In genomic region chr1:37513795-37514349, GRCh38 we compare ENCODE assay signal across 8 cellular contexts. TPM values are rescaled to one million over a fixed set of nuclear protein-coding genes. Genes with fewer than 3 reads are reported as not detected.
DNase-seq lines count a peak whose midpoint lies in the region; ATAC-seq, FAIRE-seq and TF ChIP-seq lines count a peak whose summit lies in the region.

No MANE protein-coding gene starts in this region.

- TF ChIP-seq CTCF in IMR-90 (conservative IDR thresholded peaks at IDR 0.05; ENCODE audit: low read depth, low read length) (no peak), body of pancreas (IDR thresholded peaks at IDR 0.05) (no peak), keratinocyte (optimal IDR thresholded peaks at IDR 0.05 in 1 of 3, IDR thresholded peaks at IDR 0.05 in 1 of 3, conservative IDR thresholded peaks at IDR 0.05 in 1 of 3; ENCODE audit: extremely low read depth in 1 of 3, insufficient read depth in 2 of 3, low read length in 3 of 3) (peak in 1 of 3 experiments; percentile 5)

- H3K4me1 ChIP-seq in IMR-90 (ENCODE audit: control insufficient read depth, insufficient read depth, low read length) (peaks cover 2% of the 10 kb centered on the region; the same call in 1 of the 2 replicates), body of pancreas (peaks cover 21% of the 10 kb centered on the region), keratinocyte (ENCODE audit: control insufficient read depth, extremely low read depth, insufficient read depth, low read length) (peaks cover 13% of the 10 kb centered on the region)

- H3K4ac ChIP-seq in IMR-90 (ENCODE audit: low read depth, low read length): peak overlapping the region; percentile 15

- H3K4me3 Mint-ChIP-seq in T-helper 1 cell treated with Interleukin-12 subunit alpha and Interleukin-12 subunit beta and Interleukin-4 antibody, amounts not matched to agents 30 μg/mL and 1 μg/mL, for 36 hours: peak overlapping the region; percentile 96

- H3K79me2 ChIP-seq in keratinocyte (ENCODE audit: control insufficient read depth, insufficient read depth, low read length): peaks cover 25% of the 10 kb centered on the region

- H3K9me1 ChIP-seq in IMR-90 (ENCODE audit: insufficient read depth, low read length) (no peaks in the 10 kb centered on the region; the same call in 1 of the 2 replicates), keratinocyte (ENCODE audit: control insufficient read depth, extremely low read depth, insufficient read depth, low read length) (no peaks in the 10 kb centered on the region)

- H4K5ac ChIP-seq in IMR-90 (ENCODE audit: low read depth, low read length): no peak overlapping the region

- peak overlapping the region; percentile 71 for H3K4me3 ChIP-seq in IMR-90 (ENCODE audit: insufficient read depth, low read depth, low read length)
- H3K4me3 ChIP-seq in body of pancreas: peak overlapping the region; percentile 98 to 99
- peak overlapping the region; percentile 68 to 87 (median 85) for H3K4me3 ChIP-seq in keratinocyte (ENCODE audit: control insufficient read depth in 2 of 3, extremely low read depth in 1 of 3, insufficient read depth in 2 of 3, low read depth in 1 of 3, low read length in 3 of 3)

- no peak for TF ChIP-seq POLR2A in IMR-90 (IDR thresholded peaks at IDR 0.05; ENCODE audit: low read depth, low read length)
- no peak for TF ChIP-seq POLR2A in body of pancreas (IDR thresholded peaks at IDR 0.05)

- peak overlapping the region; percentile 85 for H3K27ac Mint-ChIP-seq in T-helper 1 cell treated with Interleukin-12 subunit alpha and Interleukin-12 subunit beta and Interleukin-4 antibody, amounts not matched to agents 30 μg/mL and 1 μg/mL, for 36 hours

- H2AK5ac ChIP-seq in IMR-90 (ENCODE audit: low read depth, low read length): 0 out of 2 replicates have a peak overlapping the region, but pooled peaks have one; percentile 47

- intact Hi-C loops in Right ventricle myocardium superior (cut with DNase I): no loop called here
- intact Hi-C loops in Right ventricle myocardium inferior (cut with DNase I): loop anchor here (5.0 kb wide), 1 partner anchor 38 kb away; the partner anchor contains the start of gene SNIP1
- intact Hi-C loops in IMR-90 (cut with micrococcal nuclease): loop anchor here (2.0 kb wide), 3 partner anchors 21 to 169 kb away; no protein-coding TSS in a partner anchor
- intact Hi-C loops in body of pancreas (cut with DNase I): no loop called here

- H2AFZ ChIP-seq in IMR-90 (replicated peaks; ENCODE audit: low read length, poor library complexity) (peak overlapping the region; percentile 99), keratinocyte (ENCODE audit: control insufficient read depth, low read length) (peak overlapping the region; percentile 27)

- H2BK5ac ChIP-seq in IMR-90 (ENCODE audit: low read depth, low read length, poor library complexity, severe bottlenecking): no peak overlapping the region

- H4K20me1 ChIP-seq in IMR-90 (ENCODE audit: insufficient read depth, low read length) (peaks cover 8% of the 10 kb centered on the region; the same call in 1 of the 2 replicates), keratinocyte (ENCODE audit: control insufficient read depth, extremely low read depth, insufficient read depth, low read length) (no peaks in the 10 kb centered on the region)

- H2BK20ac ChIP-seq in IMR-90 (ENCODE audit: low read depth, low read length): no peak overlapping the region

- CTCF ChIA-PET in IMR-90 (lab: Yijun Ruan, JAX): interaction anchor here (0.6 to 1.5 kb wide), 6 partner anchors 11 to 1331 kb away, joined by 3 to 10 read pairs (median 6); no protein-coding TSS in a partner anchor

- H4K8ac ChIP-seq in IMR-90 (ENCODE audit: low read depth in 2 of 2, low read length in 2 of 2): no peak overlapping the region; a peak in 1 of 4 replicates

- H3K56ac ChIP-seq in IMR-90 (ENCODE audit: extremely low read depth, insufficient read depth, low read length): 0 out of 2 replicates have a peak overlapping the region, but pooled peaks have one; percentile 4

- peak overlapping the region; percentile 80 for H3K27ac ChIP-seq in IMR-90 (ENCODE audit: insufficient read depth, low read length)
- peak overlapping the region; percentile 72 to 99 (median 95) for H3K27ac ChIP-seq in body of pancreas
- H3K27ac ChIP-seq in keratinocyte (ENCODE audit: control insufficient read depth, insufficient read depth, low read length): peak overlapping the region; percentile 53

- H3K36me3 Mint-ChIP-seq in T-helper 1 cell treated with Interleukin-12 subunit alpha and Interleukin-12 subunit beta and Interleukin-4 antibody, amounts not matched to agents 30 μg/mL and 1 μg/mL, for 36 hours (ENCODE audit: low read depth): peaks cover 18% of the 10 kb centered on the region

- POLR2A ChIA-PET in IMR-90 (lab: Charles Lee; ENCODE audit: unreplicated experiment): no interaction called here

- no peaks in the 10 kb centered on the region for H3K27me3 Mint-ChIP-seq in T-helper 1 cell treated with Interleukin-12 subunit alpha and Interleukin-12 subunit beta and Interleukin-4 antibody, amounts not matched to agents 30 μg/mL and 1 μg/mL, for 36 hours (ENCODE audit: low read depth)

- FAIRE-seq in keratinocyte (lab: Jason Lieb, UNC): no peak

- H3K9me3 ChIP-seq in IMR-90 (ENCODE audit: control insufficient read depth, insufficient read depth, low read length) (no peaks in the 10 kb centered on the region), body of pancreas (no peaks in the 10 kb centered on the region), keratinocyte (ENCODE audit: control insufficient read depth, low read depth, low read length) (no peaks in the 10 kb centered on the region)

- no peak overlapping the region for H2BK15ac ChIP-seq in IMR-90 (ENCODE audit: low read depth, low read length)

- H3K79me1 ChIP-seq in IMR-90 (ENCODE audit: low read depth in 1 of 2, low read length in 2 of 2): peaks cover 15 to 25% of the 10 kb centered on the region in 2 experiments

- H3K4me1 Mint-ChIP-seq in T-helper 1 cell treated with Interleukin-12 subunit alpha and Interleukin-12 subunit beta and Interleukin-4 antibody, amounts not matched to agents 30 μg/mL and 1 μg/mL, for 36 hours (ENCODE audit: low read depth): peaks cover 35% of the 10 kb centered on the region

- H3K14ac ChIP-seq in IMR-90 (replicated peaks; ENCODE audit: low read depth, low read length): peak overlapping the region; percentile 54; the same call in 1 of the 2 replicates

- H2BK120ac ChIP-seq in IMR-90 (ENCODE audit: low read depth, low read length): no peak overlapping the region

- peak overlapping the region; percentile 63 for H3K9ac ChIP-seq in IMR-90 (ENCODE audit: low read depth, low read length)
- H3K9ac ChIP-seq in keratinocyte (ENCODE audit: control insufficient read depth, extremely low read depth, insufficient read depth, low read length): peak overlapping the region; percentile 89

- H3K18ac ChIP-seq in IMR-90 (ENCODE audit: low read depth, low read length): no peak overlapping the region

- in situ Hi-C loops in IMR-90 (cut with MboI; ENCODE audit: low sequenced_read_pairs): no loop called here

- TF ChIP-seq RAD21 in IMR-90 (IDR thresholded peaks at IDR 0.05; ENCODE audit: low read length): no peak

- no peaks in the 10 kb centered on the region for H3K9me3 Mint-ChIP-seq in T-helper 1 cell treated with Interleukin-12 subunit alpha and Interleukin-12 subunit beta and Interleukin-4 antibody, amounts not matched to agents 30 μg/mL and 1 μg/mL, for 36 hours

- 0% methylated on average over 10 of the region's 26 CpGs; no CpG with 5 or more reads in 1 of the 2 experiments for WGBS in IMR-90 (ENCODE audit: extremely low coverage in 2 of 2, insufficient read length in 1 of 2), 2 experiments
- 2 to 3% methylated on average over 14 to 26 of the region's 26 CpGs for WGBS in body of pancreas, 2 donors

- H3K4me2 ChIP-seq in IMR-90 (ENCODE audit: low read depth, low read length) (peak overlapping the region; percentile 88), keratinocyte (ENCODE audit: control insufficient read depth, extremely low read depth, insufficient read depth, low read depth, low read length) (peak overlapping the region; percentile 84)

- H4K91ac ChIP-seq in IMR-90 (ENCODE audit: insufficient read depth, low read depth, low read length): no peak overlapping the region

- peak overlapping the region; percentile 71 for H3K23ac ChIP-seq in IMR-90 (ENCODE audit: low read depth, low read length)

- dilution Hi-C loops in IMR-90 (cut with HindIII; ENCODE audit: low sequenced_read_pairs, unreplicated experiment): no loop called here
- dilution Hi-C loops in keratinocyte (cut with MboI; ENCODE audit: extremely low pct_ligation_motif_present, low sequenced_read_pairs): no loop called here

- H3K27me3 ChIP-seq in IMR-90 (ENCODE audit: control insufficient read depth, insufficient read depth, low read length) (no peaks in the 10 kb centered on the region), body of pancreas (no peaks in the 10 kb centered on the region), keratinocyte (ENCODE audit: control insufficient read depth, extremely low read depth, insufficient read depth, low read length) (no peaks in the 10 kb centered on the region)

- H3K36me3 ChIP-seq in IMR-90 (ENCODE audit: control insufficient read depth, insufficient read depth, low read length): peaks cover 12% of the 10 kb centered on the region
- peaks cover 1 to 5% of the 10 kb centered on the region in 2 donors for H3K36me3 ChIP-seq in body of pancreas (replicated peaks in 1 of 2; ENCODE audit: insufficient read depth in 1 of 2, low read depth in 2 of 2)
- H3K36me3 ChIP-seq in keratinocyte (ENCODE audit: control insufficient read depth in 2 of 2, extremely low read depth in 1 of 2, insufficient read depth in 2 of 2, low read length in 2 of 2): peaks cover 4 to 7% of the 10 kb centered on the region in 2 experiments

- no TSS peak for BruUV-seq in IMR-90 (replicated peaks; lab: Mats Ljungman, UMichigan)

- peak; percentile 41 for DNase-seq in Right ventricle myocardium superior
- no peak for DNase-seq in Right ventricle myocardium inferior (ENCODE audit: missing footprints)
- DNase-seq in IMR-90: no peak
- DNase-seq in body of pancreas: peak; percentile 39 to 57 (median 51)
- DNase-seq in keratinocyte (ENCODE audit: low read depth, low spot score): no peak
- DNase-seq in stimulated activated CD4-positive, alpha-beta T cell treated with anti-CD3 and anti-CD28 coated beads, Interleukin-15, amount 100 ng/mL, for 48 hours (ENCODE audit: low read depth in 2 of 2): peak; percentile 56 to 57

- peak overlapping the region; percentile 35 for H2AK9ac ChIP-seq in IMR-90 (replicated peaks; ENCODE audit: low read depth, low read length, poor library complexity)

- no peak for ATAC-seq in Right ventricle myocardium superior (ENCODE audit: poor library complexity)
- ATAC-seq in Right ventricle myocardium inferior: no peak
- no peak; the same call in 1 of the 2 replicates for ATAC-seq in IMR-90 (ENCODE audit: low read depth)
- peak; percentile 21 for ATAC-seq in body of pancreas
- ATAC-seq in HG02610 (IDR thresholded peaks at IDR 0.05; ENCODE audit: unreplicated experiment): no peak

RNA-seq across cellular contexts. Expression of gene MEAF6, which starts 0.7 kb away (rescaled TPM):
- total RNA-seq in Right ventricle myocardium superior (34.6 TPM), Right ventricle myocardium inferior (35.9 TPM), IMR-90 (2012; rRNA removed) (36.2 and 44.4 TPM in 2 replicates), body of pancreas (10 to 100 TPM; 36.3 to 43.5 TPM)
- polyA plus RNA-seq in IMR-90 (2012; rRNA removed) (36.4 and 40.7 TPM in 2 replicates), keratinocyte (38.9 to 51.9 TPM (median 49.3 TPM) in 3 replicates)
- 21.0 and 27.4 TPM in 2 replicates for polyA plus RNA-seq in IMR-90 (2012; cell fraction: cytosol; rRNA removed)
- polyA plus RNA-seq in IMR-90 (2012; cell fraction: nucleus; rRNA removed; ENCODE audit: low replicate concordance): 12.4 and 51.2 TPM in 2 replicates
- 134 TPM for polyA plus RNA-seq in keratinocyte (2011; ENCODE audit: low read depth)
- polyA plus RNA-seq in keratinocyte (2011; cell fraction: cytosol; rRNA removed): 44.0 and 69.9 TPM in 2 replicates
- polyA plus RNA-seq in keratinocyte (2011; cell fraction: nucleus; rRNA removed): 38.9 and 49.7 TPM in 2 replicates
- 40.6 and 65.0 TPM in 2 replicates for polyA plus RNA-seq in keratinocyte (2012; ENCODE audit: low replicate concordance)
- 6.8 to 22.2 TPM (median 15.4 TPM) in 3 replicates for polyA minus RNA-seq in keratinocyte
- polyA minus RNA-seq in keratinocyte (2011; cell fraction: cytosol; rRNA and poly(A)+ RNA removed): 25.9 TPM
- polyA minus RNA-seq in keratinocyte (2011; cell fraction: nucleus; rRNA and poly(A)+ RNA removed): 12.2 and 14.7 TPM in 2 replicates

RNA-seq across cellular contexts. Expression of gene ZC3H12A, which starts 39.5 kb away (rescaled TPM):
- total RNA-seq in Right ventricle myocardium superior (4.2 TPM), Right ventricle myocardium inferior (4.3 TPM), IMR-90 (2012; rRNA removed) (3.1 and 3.8 TPM in 2 replicates), body of pancreas (10 to 100 TPM; 12.2 to 31.6 TPM)
- polyA plus RNA-seq in IMR-90 (2012; rRNA removed) (14.2 and 15.2 TPM in 2 replicates), keratinocyte (17.5 to 55.5 TPM (median 24.4 TPM) in 3 replicates)
- 9.8 and 20.0 TPM in 2 replicates for polyA plus RNA-seq in IMR-90 (2012; cell fraction: cytosol; rRNA removed)
- polyA plus RNA-seq in IMR-90 (2012; cell fraction: nucleus; rRNA removed; ENCODE audit: low replicate concordance): 51.5 and 67.1 TPM in 2 replicates
- polyA plus RNA-seq in keratinocyte (2011; ENCODE audit: low read depth): 6.5 TPM
- polyA plus RNA-seq in keratinocyte (2011; cell fraction: cytosol; rRNA removed): 13.2 and 25.4 TPM in 2 replicates
- polyA plus RNA-seq in keratinocyte (2011; cell fraction: nucleus; rRNA removed): 80.2 and 112 TPM in 2 replicates
- polyA plus RNA-seq in keratinocyte (2012; ENCODE audit: low replicate concordance): 12.7 and 22.0 TPM in 2 replicates
- polyA minus RNA-seq in keratinocyte: 20.3 to 30.9 TPM (median 21.1 TPM) in 3 replicates
- polyA minus RNA-seq in keratinocyte (2011; cell fraction: cytosol; rRNA and poly(A)+ RNA removed): 23.2 TPM
- 45.8 and 47.0 TPM in 2 replicates for polyA minus RNA-seq in keratinocyte (2011; cell fraction: nucleus; rRNA and poly(A)+ RNA removed)

RNA-seq across cellular contexts. Expression of gene SNIP1, which starts 40.2 kb away (rescaled TPM):
- total RNA-seq in Right ventricle myocardium superior (7.4 TPM), Right ventricle myocardium inferior (11.8 TPM), IMR-90 (2012; rRNA removed) (11.3 and 13.9 TPM in 2 replicates), body of pancreas (10 to 100 TPM in 1 of 2 donors, 1 to 10 TPM in 1; 7.0 to 33.9 TPM)
- polyA plus RNA-seq in IMR-90 (2012; rRNA removed) (6.8 and 7.7 TPM in 2 replicates), keratinocyte (6.7 to 8.9 TPM (median 7.1 TPM) in 3 replicates)
- 6.9 and 9.1 TPM in 2 replicates for polyA plus RNA-seq in IMR-90 (2012; cell fraction: cytosol; rRNA removed)
- 5.5 and 12.0 TPM in 2 replicates for polyA plus RNA-seq in IMR-90 (2012; cell fraction: nucleus; rRNA removed; ENCODE audit: low replicate concordance)
- 11.6 TPM for polyA plus RNA-seq in keratinocyte (2011; ENCODE audit: low read depth)
- 3.9 and 5.9 TPM in 2 replicates for polyA plus RNA-seq in keratinocyte (2011; cell fraction: cytosol; rRNA removed)
- 12.5 and 16.8 TPM in 2 replicates for polyA plus RNA-seq in keratinocyte (2011; cell fraction: nucleus; rRNA removed)
- polyA plus RNA-seq in keratinocyte (2012; ENCODE audit: low replicate concordance): 7.1 and 7.9 TPM in 2 replicates
- 5.3 to 12.3 TPM (median 8.6 TPM) in 3 replicates for polyA minus RNA-seq in keratinocyte
- 6.9 TPM for polyA minus RNA-seq in keratinocyte (2011; cell fraction: cytosol; rRNA and poly(A)+ RNA removed)
- polyA minus RNA-seq in keratinocyte (2011; cell fraction: nucleus; rRNA and poly(A)+ RNA removed): 15.0 and 18.6 TPM in 2 replicates

RNA-seq across cellular contexts. Expression of gene DNALI1, which starts 42.9 kb away (rescaled TPM):
- total RNA-seq in Right ventricle myocardium superior (3.1 TPM), Right ventricle myocardium inferior (6.1 TPM), IMR-90 (2012; rRNA removed) (8.1 and 9.1 TPM in 2 replicates), body of pancreas (10 to 100 TPM; 16.5 to 19.5 TPM)
- polyA plus RNA-seq in IMR-90 (2012; rRNA removed) (9.1 and 10.1 TPM in 2 replicates), keratinocyte (0.06 to 0.14 TPM (median 0.06 TPM) in 3 replicates)
- 5.5 and 6.6 TPM in 2 replicates for polyA plus RNA-seq in IMR-90 (2012; cell fraction: cytosol; rRNA removed)
- 11.5 and 20.3 TPM in 2 replicates for polyA plus RNA-seq in IMR-90 (2012; cell fraction: nucleus; rRNA removed; ENCODE audit: low replicate concordance)
- polyA plus RNA-seq in keratinocyte (2011; ENCODE audit: low read depth): not detected
- 0.03 TPM in 1 of 2 replicates, not detected in the other for polyA plus RNA-seq in keratinocyte (2011; cell fraction: cytosol; rRNA removed)
- 0.04 TPM in 1 of 2 replicates, not detected in the other for polyA plus RNA-seq in keratinocyte (2011; cell fraction: nucleus; rRNA removed)
- 0.04 and 0.18 TPM in 2 replicates for polyA plus RNA-seq in keratinocyte (2012; ENCODE audit: low replicate concordance)
- polyA minus RNA-seq in keratinocyte: 0.13 TPM in 1 of 3 replicates, not detected in the others
- polyA minus RNA-seq in keratinocyte (2011; cell fraction: cytosol; rRNA and poly(A)+ RNA removed): not detected
- not detected in 2 replicates for polyA minus RNA-seq in keratinocyte (2011; cell fraction: nucleus; rRNA and poly(A)+ RNA removed)

Comparison
In these comparisons a context has a peak if more than half of its experiments do, and no peak if none do; other contexts are left out.
1. DNase-seq: peak in Right ventricle myocardium superior (single experiment), body of pancreas (4 of 4) and stimulated activated CD4-positive, alpha-beta T cell treated with anti-CD3 and anti-CD28 coated beads, Interleukin-15, amount 100 ng/mL, for 48 hours (2 of 2); none in Right ventricle myocardium inferior (single experiment), IMR-90 (single experiment) and keratinocyte (single experiment).
2. intact Hi-C loops: an anchor here in Right ventricle myocardium inferior (5.0 kb wide) and IMR-90 (2.0 kb wide); none called in Right ventricle myocardium superior and body of pancreas.
3. Peak in every context shown above with its lines, with median percentiles within 50 percentile points of each other: H3K27ac ChIP-seq and H3K4me3 ChIP-seq.